24 cellular contexts compared by ENCODE assay signal in genomic region chr2:63537306-63537705, GRCh38. TPM values are rescaled to one million over a fixed set of nuclear protein-coding genes. Genes with fewer than 3 reads are reported as not detected.
DNase-seq lines count a peak whose midpoint lies in the region; ATAC-seq and TF ChIP-seq lines count a peak whose summit lies in the region.
"Had no signal": no experiment of that assay in that cellular context is flagged by ENCODE, and none has a peak within 500 bp of the region (broad histone marks: within the 10 kb centered on the region; RNA-seq: fewer than 3 reads in every experiment).

No MANE protein-coding gene starts in this region.

- no peak overlapping the region for H3K4me3 ChIP-seq in foreskin fibroblast (ENCODE audit: low read depth in 1 of 2, low read length in 2 of 2)
- H3K4me3 ChIP-seq: lower lobe of right lung, Peyer's patch, upper lobe of left lung had no signal

- ATAC-seq in HG03460 (IDR thresholded peaks at IDR 0.05; ENCODE audit: unreplicated experiment) (no peak), HG02571 (IDR thresholded peaks at IDR 0.05; ENCODE audit: unreplicated experiment) (no peak), GM18858 (IDR thresholded peaks at IDR 0.05; ENCODE audit: unreplicated experiment) (no peak)
- ATAC-seq: lower lobe of right lung, SK-N-SH treated with all-trans-retinoic acid at 6 μM for 48 hours had no signal

- no peak for TF ChIP-seq CTCF in foreskin fibroblast (IDR thresholded peaks at IDR 0.05; ENCODE audit: low read depth, low read length)

- DNase-seq in HT1080 (ENCODE audit: low read depth): peak; percentile 20
- DNase-seq in astrocyte of the hippocampus (ENCODE audit: low read depth, low spot score): peak; percentile 10
- DNase-seq in foreskin fibroblast: peak; percentile 14 to 27
- DNase-seq in stromal cell of bone marrow (ENCODE audit: low read depth): peak; percentile 15
- DNase-seq: activated CD4-positive, alpha-beta memory T cell treated with anti-CD3 and anti-CD28 coated beads, Interleukin-2, amount 10 ng/mL, durations not matched to agents 7 days and 5 days; activated naive CD4-positive, alpha-beta T cell; amygdala; COR-L47; DND-41; effector memory CD4-positive, alpha-beta T cell; immature natural killer cell; KG1; lower lobe of right lung; NCI-H1092; NCI-H2081; NCI-H510A; NK-92 treated with Interleukin-12 subunit alpha and Interleukin-12 subunit beta, amount 100 ng/mL, for 24 hours; Peyer's patch; T-helper 9 cell; upper lobe of left lung had no signal

RNA-seq across cellular contexts. Expression of gene WDPCP, which starts 51.0 kb away (rescaled TPM):
- 5.8 and 7.0 TPM in 2 replicates for total RNA-seq in HT1080 (2014; rRNA removed; shearing (Covaris generic))
- 3.2 and 4.2 TPM in 2 replicates for polyA plus RNA-seq in HT1080 (2015; cell fraction: cytosol; rRNA removed)
- polyA plus RNA-seq in HT1080 (2015; cell fraction: nucleus; rRNA removed): 6.3 and 7.3 TPM in 2 replicates

RNA-seq across cellular contexts. Expression of gene MDH1, which starts 51.5 kb away (rescaled TPM):
- 295 and 321 TPM in 2 replicates for total RNA-seq in HT1080 (2014; rRNA removed; shearing (Covaris generic))
- polyA plus RNA-seq in HT1080 (2015; cell fraction: cytosol; rRNA removed): 263 and 266 TPM in 2 replicates
- polyA plus RNA-seq in HT1080 (2015; cell fraction: nucleus; rRNA removed): 327 and 363 TPM in 2 replicates
